Comparison of ENCODE assay signal across 1 cellular context in the genomic region with DNA sequence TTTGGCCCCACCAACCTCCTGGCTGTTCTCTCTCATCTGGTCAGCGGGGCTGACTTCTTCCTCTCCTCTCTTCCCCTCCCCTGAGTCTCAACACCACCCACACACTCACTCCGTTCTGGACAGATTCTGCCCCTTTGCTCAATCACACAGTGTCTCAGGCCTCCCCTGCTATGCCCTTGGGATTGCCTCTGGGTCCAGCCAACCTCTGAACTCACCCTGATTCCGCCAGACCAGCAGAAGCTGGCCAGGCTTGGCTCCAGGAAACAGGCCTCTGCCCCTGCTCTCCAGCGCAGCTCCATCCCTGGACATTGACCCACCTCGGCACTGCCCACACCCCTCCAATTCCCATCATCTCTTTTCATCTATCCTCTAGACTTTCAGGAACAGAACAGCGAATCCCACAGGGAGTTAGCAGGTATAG.
TF ChIP-seq lines count a peak whose summit lies in the region.

No MANE protein-coding gene starts in this region.

TF ChIP-seq in HepG2, 621 proteins besides CTCF, POLR2A, EP300 and RAD21 (continued from another document and continues in another):
- TF ChIP-seq, protein P1, sequence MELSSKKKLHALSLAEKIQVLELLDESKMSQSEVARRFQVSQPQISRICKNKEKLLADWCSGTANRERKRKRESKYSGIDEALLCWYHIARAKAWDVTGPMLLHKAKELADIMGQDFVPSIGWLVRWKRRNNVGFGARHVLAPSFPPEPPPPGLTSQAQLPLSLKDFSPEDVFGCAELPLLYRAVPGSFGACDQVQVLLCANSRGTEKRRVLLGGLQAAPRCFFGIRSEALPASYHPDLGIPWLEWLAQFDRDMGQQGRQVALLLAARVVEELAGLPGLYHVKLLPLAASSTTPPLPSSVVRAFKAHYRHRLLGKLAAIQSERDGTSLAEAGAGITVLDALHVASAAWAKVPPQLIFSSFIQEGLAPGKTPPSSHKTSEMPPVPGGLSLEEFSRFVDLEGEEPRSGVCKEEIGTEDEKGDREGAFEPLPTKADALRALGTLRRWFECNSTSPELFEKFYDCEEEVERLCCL (CRISPR knock-in tag; IDR thresholded peaks at IDR 0.05; ENCODE audit: borderline replicate concordance): no peak
- TF ChIP-seq JUNB (CRISPR knock-in tag; IDR thresholded peaks at IDR 0.05; ENCODE audit: borderline replicate concordance) (no peak), HNRNPH1 (optimal IDR thresholded peaks at IDR 0.05; ENCODE audit: low read depth, low read length) (no peak), MAZ (IDR thresholded peaks at IDR 0.05; ENCODE audit: borderline replicate concordance, low read depth, low read length) (peak; percentile 43; the same call in 1 of the 2 replicates), MAZ (CRISPR knock-in tag; IDR thresholded peaks at IDR 0.05; ENCODE audit: low read depth) (no peak), NFE2L1 (CRISPR knock-in tag; IDR thresholded peaks at IDR 0.05; ENCODE audit: borderline replicate concordance) (no peak), U2AF2 (IDR thresholded peaks at IDR 0.05; ENCODE audit: low read depth, low read length) (no peak), ZNF256 (CRISPR knock-in tag; conservative IDR thresholded peaks at IDR 0.05) (no peak), ZMAT3 (CRISPR knock-in tag; conservative IDR thresholded peaks at IDR 0.05) (no peak), ZSCAN20 (CRISPR knock-in tag; IDR thresholded peaks at IDR 0.05; ENCODE audit: borderline replicate concordance) (no peak), ZBTB38 (CRISPR knock-in tag; IDR thresholded peaks at IDR 0.05) (0 out of 2 replicates have a peak, but pooled peaks have one; percentile 41), TEAD2 (CRISPR knock-in tag; IDR thresholded peaks at IDR 0.05) (no peak), HMGA1 (CRISPR knock-in tag; conservative IDR thresholded peaks at IDR 0.05) (no peak), THAP11 (CRISPR knock-in tag; IDR thresholded peaks at IDR 0.05) (no peak), EZH2 (conservative IDR thresholded peaks at IDR 0.05; ENCODE audit: low read depth, low read length) (no peak), JUND (CRISPR knock-in tag; IDR thresholded peaks at IDR 0.05) (no peak), ZNF772 (CRISPR knock-in tag; IDR thresholded peaks at IDR 0.05) (no peak), ZNF672 (CRISPR knock-in tag; IDR thresholded peaks at IDR 0.05) (no peak), ZNF441 (CRISPR knock-in tag; IDR thresholded peaks at IDR 0.05; ENCODE audit: borderline replicate concordance) (peak; percentile 59; the same call in 1 of the 2 replicates), ZNF660 (CRISPR knock-in tag; IDR thresholded peaks at IDR 0.05; ENCODE audit: borderline replicate concordance, low read depth) (no peak), RCOR2 (CRISPR knock-in tag; IDR thresholded peaks at IDR 0.05) (0 out of 2 replicates have a peak, but pooled peaks have one; percentile 17), NFE2 (CRISPR knock-in tag; IDR thresholded peaks at IDR 0.05) (no peak), BCL6 (CRISPR knock-in tag; IDR thresholded peaks at IDR 0.05) (peak; percentile 66), RFX5 (IDR thresholded peaks at IDR 0.05; ENCODE audit: low read depth, low read length) (no peak), ZNF331 (CRISPR knock-in tag; IDR thresholded peaks at IDR 0.05) (no peak), SIN3B (IDR thresholded peaks at IDR 0.05; ENCODE audit: low read length) (no peak), SKI (IDR thresholded peaks at IDR 0.05; ENCODE audit: partially characterized antibody) (peak; percentile 35), NR2F6 (IDR thresholded peaks at IDR 0.05) (0 out of 2 replicates have a peak, but pooled peaks have one; percentile 16), NR2F6 (CRISPR knock-in tag; IDR thresholded peaks at IDR 0.05) (0 out of 2 replicates have a peak, but pooled peaks have one; percentile 5), MTA1 (CRISPR knock-in tag; IDR thresholded peaks at IDR 0.05; ENCODE audit: borderline replicate concordance) (peak; percentile 79; the same call in 1 of the 2 replicates), ZKSCAN5 (CRISPR knock-in tag; IDR thresholded peaks at IDR 0.05) (0 out of 2 replicates have a peak, but pooled peaks have one; percentile 30), CEBPB (IDR thresholded peaks at IDR 0.05; ENCODE audit: borderline replicate concordance, low read depth, low read length) (no peak), NFIB (CRISPR knock-in tag; IDR thresholded peaks at IDR 0.05; ENCODE audit: borderline replicate concordance) (no peak), ZMYM2 (CRISPR knock-in tag; IDR thresholded peaks at IDR 0.05) (no peak), KLF9 (CRISPR knock-in tag; IDR thresholded peaks at IDR 0.05; ENCODE audit: low read depth) (no peak), RFXANK (CRISPR knock-in tag; IDR thresholded peaks at IDR 0.05) (no peak), SETDB1 (CRISPR knock-in tag; IDR thresholded peaks at IDR 0.05; ENCODE audit: borderline replicate concordance) (no peak)
- TF ChIP-seq, protein P2, sequence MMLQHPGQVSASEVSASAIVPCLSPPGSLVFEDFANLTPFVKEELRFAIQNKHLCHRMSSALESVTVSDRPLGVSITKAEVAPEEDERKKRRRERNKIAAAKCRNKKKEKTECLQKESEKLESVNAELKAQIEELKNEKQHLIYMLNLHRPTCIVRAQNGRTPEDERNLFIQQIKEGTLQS (CRISPR knock-in tag; IDR thresholded peaks at IDR 0.05): no peak
- TF ChIP-seq, protein P3, sequence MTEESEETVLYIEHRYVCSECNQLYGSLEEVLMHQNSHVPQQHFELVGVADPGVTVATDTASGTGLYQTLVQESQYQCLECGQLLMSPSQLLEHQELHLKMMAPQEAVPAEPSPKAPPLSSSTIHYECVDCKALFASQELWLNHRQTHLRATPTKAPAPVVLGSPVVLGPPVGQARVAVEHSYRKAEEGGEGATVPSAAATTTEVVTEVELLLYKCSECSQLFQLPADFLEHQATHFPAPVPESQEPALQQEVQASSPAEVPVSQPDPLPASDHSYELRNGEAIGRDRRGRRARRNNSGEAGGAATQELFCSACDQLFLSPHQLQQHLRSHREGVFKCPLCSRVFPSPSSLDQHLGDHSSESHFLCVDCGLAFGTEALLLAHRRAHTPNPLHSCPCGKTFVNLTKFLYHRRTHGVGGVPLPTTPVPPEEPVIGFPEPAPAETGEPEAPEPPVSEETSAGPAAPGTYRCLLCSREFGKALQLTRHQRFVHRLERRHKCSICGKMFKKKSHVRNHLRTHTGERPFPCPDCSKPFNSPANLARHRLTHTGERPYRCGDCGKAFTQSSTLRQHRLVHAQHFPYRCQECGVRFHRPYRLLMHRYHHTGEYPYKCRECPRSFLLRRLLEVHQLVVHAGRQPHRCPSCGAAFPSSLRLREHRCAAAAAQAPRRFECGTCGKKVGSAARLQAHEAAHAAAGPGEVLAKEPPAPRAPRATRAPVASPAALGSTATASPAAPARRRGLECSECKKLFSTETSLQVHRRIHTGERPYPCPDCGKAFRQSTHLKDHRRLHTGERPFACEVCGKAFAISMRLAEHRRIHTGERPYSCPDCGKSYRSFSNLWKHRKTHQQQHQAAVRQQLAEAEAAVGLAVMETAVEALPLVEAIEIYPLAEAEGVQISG (CRISPR knock-in tag; IDR thresholded peaks at IDR 0.05): peak; percentile 41; the same call in 1 of the 2 replicates
- TF ChIP-seq, protein P4, sequence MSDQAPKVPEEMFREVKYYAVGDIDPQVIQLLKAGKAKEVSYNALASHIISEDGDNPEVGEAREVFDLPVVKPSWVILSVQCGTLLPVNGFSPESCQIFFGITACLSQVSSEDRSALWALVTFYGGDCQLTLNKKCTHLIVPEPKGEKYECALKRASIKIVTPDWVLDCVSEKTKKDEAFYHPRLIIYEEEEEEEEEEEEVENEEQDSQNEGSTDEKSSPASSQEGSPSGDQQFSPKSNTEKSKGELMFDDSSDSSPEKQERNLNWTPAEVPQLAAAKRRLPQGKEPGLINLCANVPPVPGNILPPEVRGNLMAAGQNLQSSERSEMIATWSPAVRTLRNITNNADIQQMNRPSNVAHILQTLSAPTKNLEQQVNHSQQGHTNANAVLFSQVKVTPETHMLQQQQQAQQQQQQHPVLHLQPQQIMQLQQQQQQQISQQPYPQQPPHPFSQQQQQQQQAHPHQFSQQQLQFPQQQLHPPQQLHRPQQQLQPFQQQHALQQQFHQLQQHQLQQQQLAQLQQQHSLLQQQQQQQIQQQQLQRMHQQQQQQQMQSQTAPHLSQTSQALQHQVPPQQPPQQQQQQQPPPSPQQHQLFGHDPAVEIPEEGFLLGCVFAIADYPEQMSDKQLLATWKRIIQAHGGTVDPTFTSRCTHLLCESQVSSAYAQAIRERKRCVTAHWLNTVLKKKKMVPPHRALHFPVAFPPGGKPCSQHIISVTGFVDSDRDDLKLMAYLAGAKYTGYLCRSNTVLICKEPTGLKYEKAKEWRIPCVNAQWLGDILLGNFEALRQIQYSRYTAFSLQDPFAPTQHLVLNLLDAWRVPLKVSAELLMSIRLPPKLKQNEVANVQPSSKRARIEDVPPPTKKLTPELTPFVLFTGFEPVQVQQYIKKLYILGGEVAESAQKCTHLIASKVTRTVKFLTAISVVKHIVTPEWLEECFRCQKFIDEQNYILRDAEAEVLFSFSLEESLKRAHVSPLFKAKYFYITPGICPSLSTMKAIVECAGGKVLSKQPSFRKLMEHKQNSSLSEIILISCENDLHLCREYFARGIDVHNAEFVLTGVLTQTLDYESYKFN (CRISPR knock-in tag; conservative IDR thresholded peaks at IDR 0.05): 0 out of 2 replicates have a peak, but pooled peaks have one; percentile 19
- TF ChIP-seq, protein P5, sequence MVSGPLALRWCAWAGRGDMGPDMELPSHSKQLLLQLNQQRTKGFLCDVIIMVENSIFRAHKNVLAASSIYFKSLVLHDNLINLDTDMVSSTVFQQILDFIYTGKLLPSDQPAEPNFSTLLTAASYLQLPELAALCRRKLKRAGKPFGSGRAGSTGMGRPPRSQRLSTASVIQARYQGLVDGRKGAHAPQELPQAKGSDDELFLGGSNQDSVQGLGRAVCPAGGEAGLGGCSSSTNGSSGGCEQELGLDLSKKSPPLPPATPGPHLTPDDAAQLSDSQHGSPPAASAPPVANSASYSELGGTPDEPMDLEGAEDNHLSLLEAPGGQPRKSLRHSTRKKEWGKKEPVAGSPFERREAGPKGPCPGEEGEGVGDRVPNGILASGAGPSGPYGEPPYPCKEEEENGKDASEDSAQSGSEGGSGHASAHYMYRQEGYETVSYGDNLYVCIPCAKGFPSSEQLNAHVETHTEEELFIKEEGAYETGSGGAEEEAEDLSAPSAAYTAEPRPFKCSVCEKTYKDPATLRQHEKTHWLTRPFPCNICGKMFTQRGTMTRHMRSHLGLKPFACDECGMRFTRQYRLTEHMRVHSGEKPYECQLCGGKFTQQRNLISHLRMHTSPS (CRISPR knock-in tag; IDR thresholded peaks at IDR 0.05; ENCODE audit: low read depth): peak; percentile 83
- TF ChIP-seq, protein P6, sequence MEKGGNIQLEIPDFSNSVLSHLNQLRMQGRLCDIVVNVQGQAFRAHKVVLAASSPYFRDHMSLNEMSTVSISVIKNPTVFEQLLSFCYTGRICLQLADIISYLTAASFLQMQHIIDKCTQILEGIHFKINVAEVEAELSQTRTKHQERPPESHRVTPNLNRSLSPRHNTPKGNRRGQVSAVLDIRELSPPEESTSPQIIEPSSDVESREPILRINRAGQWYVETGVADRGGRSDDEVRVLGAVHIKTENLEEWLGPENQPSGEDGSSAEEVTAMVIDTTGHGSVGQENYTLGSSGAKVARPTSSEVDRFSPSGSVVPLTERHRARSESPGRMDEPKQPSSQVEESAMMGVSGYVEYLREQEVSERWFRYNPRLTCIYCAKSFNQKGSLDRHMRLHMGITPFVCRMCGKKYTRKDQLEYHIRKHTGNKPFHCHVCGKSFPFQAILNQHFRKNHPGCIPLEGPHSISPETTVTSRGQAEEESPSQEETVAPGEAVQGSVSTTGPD (CRISPR knock-in tag; IDR thresholded peaks at IDR 0.05): no peak
- TF ChIP-seq, protein P7, sequence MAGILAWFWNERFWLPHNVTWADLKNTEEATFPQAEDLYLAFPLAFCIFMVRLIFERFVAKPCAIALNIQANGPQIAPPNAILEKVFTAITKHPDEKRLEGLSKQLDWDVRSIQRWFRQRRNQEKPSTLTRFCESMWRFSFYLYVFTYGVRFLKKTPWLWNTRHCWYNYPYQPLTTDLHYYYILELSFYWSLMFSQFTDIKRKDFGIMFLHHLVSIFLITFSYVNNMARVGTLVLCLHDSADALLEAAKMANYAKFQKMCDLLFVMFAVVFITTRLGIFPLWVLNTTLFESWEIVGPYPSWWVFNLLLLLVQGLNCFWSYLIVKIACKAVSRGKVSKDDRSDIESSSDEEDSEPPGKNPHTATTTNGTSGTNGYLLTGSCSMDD (CRISPR knock-in tag; IDR thresholded peaks at IDR 0.05): no peak
- TF ChIP-seq, protein P8, sequence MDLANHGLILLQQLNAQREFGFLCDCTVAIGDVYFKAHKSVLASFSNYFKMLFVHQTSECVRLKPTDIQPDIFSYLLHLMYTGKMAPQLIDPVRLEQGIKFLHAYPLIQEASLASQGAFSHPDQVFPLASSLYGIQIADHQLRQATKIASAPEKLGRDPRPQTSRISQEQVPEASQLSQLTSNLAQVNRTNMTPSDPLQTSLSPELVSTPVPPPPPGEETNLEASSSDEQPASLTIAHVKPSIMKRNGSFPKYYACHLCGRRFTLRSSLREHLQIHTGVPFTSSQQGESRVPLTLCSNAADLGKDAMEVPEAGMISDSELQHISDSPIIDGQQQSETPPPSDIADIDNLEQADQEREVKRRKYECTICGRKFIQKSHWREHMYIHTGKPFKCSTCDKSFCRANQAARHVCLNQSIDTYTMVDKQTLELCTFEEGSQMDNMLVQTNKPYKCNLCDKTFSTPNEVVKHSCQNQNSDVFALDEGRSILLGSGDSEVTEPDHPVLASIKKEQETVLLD (CRISPR knock-in tag; IDR thresholded peaks at IDR 0.05; ENCODE audit: low read depth): no peak
- TF ChIP-seq, protein P9, sequence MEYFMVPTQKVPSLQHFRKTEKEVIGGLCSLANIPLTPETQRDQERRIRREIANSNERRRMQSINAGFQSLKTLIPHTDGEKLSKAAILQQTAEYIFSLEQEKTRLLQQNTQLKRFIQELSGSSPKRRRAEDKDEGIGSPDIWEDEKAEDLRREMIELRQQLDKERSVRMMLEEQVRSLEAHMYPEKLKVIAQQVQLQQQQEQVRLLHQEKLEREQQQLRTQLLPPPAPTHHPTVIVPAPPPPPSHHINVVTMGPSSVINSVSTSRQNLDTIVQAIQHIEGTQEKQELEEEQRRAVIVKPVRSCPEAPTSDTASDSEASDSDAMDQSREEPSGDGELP (IDR thresholded peaks at IDR 0.05; ENCODE audit: borderline replicate concordance, low read depth): no peak
- TF ChIP-seq, protein P10, sequence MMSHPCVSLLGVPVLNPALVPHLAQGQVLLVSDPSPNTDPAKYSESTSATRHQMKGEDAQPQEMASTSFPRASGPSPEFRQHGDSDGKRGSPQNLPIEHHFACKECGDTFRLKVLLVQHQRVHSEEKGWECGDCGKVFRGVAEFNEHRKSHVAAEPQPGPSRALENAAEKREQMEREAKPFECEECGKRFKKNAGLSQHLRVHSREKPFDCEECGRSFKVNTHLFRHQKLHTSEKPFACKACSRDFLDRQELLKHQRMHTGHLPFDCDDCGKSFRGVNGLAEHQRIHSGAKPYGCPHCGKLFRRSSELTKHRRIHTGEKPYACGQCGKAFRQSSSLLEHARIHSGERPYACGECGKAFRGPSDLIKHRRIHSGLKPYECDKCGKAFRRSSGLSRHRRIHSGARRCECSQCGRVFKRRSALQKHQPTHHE (CRISPR knock-in tag; IDR thresholded peaks at IDR 0.05; ENCODE audit: borderline replicate concordance): no peak
- TF ChIP-seq, protein P11, sequence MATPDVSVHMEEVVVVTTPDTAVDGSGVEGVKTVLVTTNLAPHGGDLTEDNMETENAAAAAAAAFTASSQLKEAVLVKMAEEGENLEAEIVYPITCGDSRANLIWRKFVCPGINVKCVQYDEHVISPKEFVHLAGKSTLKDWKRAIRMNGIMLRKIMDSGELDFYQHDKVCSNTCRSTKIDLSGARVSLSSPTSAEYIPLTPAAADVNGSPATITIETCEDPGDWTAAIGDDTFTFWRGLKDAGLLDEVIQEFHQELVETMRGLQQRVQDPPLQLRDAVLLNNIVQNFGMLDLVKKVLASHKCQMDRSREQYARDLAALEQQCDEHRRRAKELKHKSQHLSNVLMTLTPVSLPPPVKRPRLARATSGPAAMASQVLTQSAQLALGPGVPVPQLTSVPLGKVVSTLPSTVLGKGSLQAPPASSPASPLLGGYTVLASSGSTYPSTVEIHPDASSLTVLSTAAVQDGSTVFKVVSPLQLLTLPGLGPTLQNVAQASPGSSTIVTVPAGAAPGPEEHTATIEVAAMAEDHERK (CRISPR knock-in tag; IDR thresholded peaks at IDR 0.05; ENCODE audit: low read depth): no peak
